In the genomic region with DNA sequence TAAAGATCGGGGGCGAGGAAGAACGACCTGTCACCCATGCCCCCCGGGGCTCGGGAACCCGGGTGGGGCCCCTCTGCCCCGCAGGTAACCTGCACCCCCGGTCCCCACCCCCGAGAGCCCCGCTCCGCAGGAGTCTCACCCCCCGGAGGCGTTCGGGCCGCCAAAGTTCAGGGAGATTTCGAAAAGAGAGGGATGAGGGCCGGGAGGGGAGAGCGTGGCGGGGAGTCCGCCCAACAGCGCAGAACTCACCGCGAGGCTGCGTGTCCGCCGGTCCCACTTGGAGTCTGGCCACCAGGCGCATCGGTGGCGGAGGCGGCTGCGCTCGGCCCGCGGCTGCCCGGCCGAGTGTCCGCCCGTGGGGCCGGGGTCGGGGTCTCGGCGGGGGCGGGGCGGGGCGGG, we compare ENCODE assay signal across 8 cellular contexts. TPM values are rescaled to one million over a fixed set of nuclear protein-coding genes. Genes with fewer than 3 reads are reported as not detected.
DNase-seq lines count a peak whose midpoint lies in the region; ATAC-seq and TF ChIP-seq lines count a peak whose summit lies in the region.

A gene (minus strand): TSS at position 347 of the 399 bp plus-strand sequence. CDS start 2,447 bp downstream, outside the sequence.

- H3K36me3 Mint-ChIP-seq in IgD-negative memory B cell = no peaks in the 10 kb centered on the region
- peaks cover 53% of the 10 kb centered on the region for H3K36me3 Mint-ChIP-seq in activated CD4-positive, alpha-beta memory T cell treated with anti-CD3 and anti-CD28 coated beads, Interleukin-2, amount 10 ng/mL, durations not matched to agents 7 days and 5 days (ENCODE audit: low read depth)

- POLR2A ChIA-PET in activated CD4-positive, alpha-beta memory T cell treated with anti-CD3 and anti-CD28 coated beads, Interleukin-2, amount 10 ng/mL, durations not matched to agents 7 days and 5 days (lab: Charles Lee) = interaction anchor here (0.7 to 18.3 kb wide), 17 partner anchors 8 to 325 kb away, joined by 3 to 864 read pairs (median 6); a partner anchor contains a TSS

- CTCF ChIA-PET in activated CD4-positive, alpha-beta memory T cell treated with anti-CD3 and anti-CD28 coated beads, Interleukin-2, amount 10 ng/mL, durations not matched to agents 7 days and 5 days (lab: Charles Lee) = interaction anchor here (1.3 to 6.1 kb wide), 5 partner anchors 9 to 54 kb away, joined by 4 to 59 read pairs (median 5); no protein-coding TSS in a partner anchor

- no peak for TF ChIP-seq CTCF in fibroblast of pulmonary artery (IDR thresholded peaks at IDR 0.05; ENCODE audit: low read length, missing control alignments)

- peak within 1 kb of the TSS; percentile 73 for H3K4me3 ChIP-seq in fibroblast of pulmonary artery (replicated peaks; ENCODE audit: low read depth, low read length)
- H3K4me3 ChIP-seq in neuron (ENCODE audit: low read length) = peak within 1 kb of the TSS; percentile 69

- peaks cover 4% of the 10 kb centered on the region for H3K27me3 Mint-ChIP-seq in IgD-negative memory B cell
- no peaks in the 10 kb centered on the region for H3K27me3 Mint-ChIP-seq in activated CD4-positive, alpha-beta memory T cell treated with anti-CD3 and anti-CD28 coated beads, Interleukin-2, amount 10 ng/mL, durations not matched to agents 7 days and 5 days

- peaks cover 10% of the 10 kb centered on the region for H3K4me1 ChIP-seq in neuron (ENCODE audit: insufficient read depth, low read length)

- peak within 1 kb of the TSS; percentile 85 to 98 (median 93) for H3K4me3 Mint-ChIP-seq in IgD-negative memory B cell
- H3K4me3 Mint-ChIP-seq in activated CD4-positive, alpha-beta memory T cell treated with anti-CD3 and anti-CD28 coated beads, Interleukin-2, amount 10 ng/mL, durations not matched to agents 7 days and 5 days = peak within 1 kb of the TSS; percentile 94

- H3K9me3 Mint-ChIP-seq in IgD-negative memory B cell = no peaks in the 10 kb centered on the region
- no peaks in the 10 kb centered on the region for H3K9me3 Mint-ChIP-seq in activated CD4-positive, alpha-beta memory T cell treated with anti-CD3 and anti-CD28 coated beads, Interleukin-2, amount 10 ng/mL, durations not matched to agents 7 days and 5 days

- DNase-seq in EH (ENCODE audit: low read depth) = peak; percentile 52
- no peak for DNase-seq in activated CD4-positive, alpha-beta memory T cell treated with anti-CD3 and anti-CD28 coated beads, Interleukin-2, amount 10 ng/mL, durations not matched to agents 7 days and 5 days
- DNase-seq in fibroblast of pulmonary artery (ENCODE audit: low read depth) = peak; percentile 44
- no peak for DNase-seq in midbrain (lab: John Stamatoyannopoulos, UW)
- no peak for DNase-seq in NCI-H524 treated with DMSO at 0.1 percent for 48 hours (lab: John Stamatoyannopoulos, UW)

- no peaks in the 10 kb centered on the region for H3K9me3 ChIP-seq in neuron (ENCODE audit: low read length)

- H3K27me3 ChIP-seq in neuron (ENCODE audit: insufficient read depth, low read length) = no peaks in the 10 kb centered on the region

- H3K4me1 Mint-ChIP-seq in IgD-negative memory B cell = peaks cover 22 to 38% (median 32%) of the 10 kb centered on the region in 3 donors
- H3K4me1 Mint-ChIP-seq in activated CD4-positive, alpha-beta memory T cell treated with anti-CD3 and anti-CD28 coated beads, Interleukin-2, amount 10 ng/mL, durations not matched to agents 7 days and 5 days = peaks cover 78% of the 10 kb centered on the region

- ATAC-seq in GM21360 (IDR thresholded peaks at IDR 0.05; ENCODE audit: unreplicated experiment) = peak; percentile 3

- peaks cover 24% of the 10 kb centered on the region for H3K36me3 ChIP-seq in neuron (ENCODE audit: insufficient read depth, low read length)

- peak within 1 kb of the TSS; percentile 97 for H2AFZ ChIP-seq in neuron (ENCODE audit: low read depth, low read length)

- peak within 1 kb of the TSS; percentile 58 to 95 (median 87) for H3K27ac Mint-ChIP-seq in IgD-negative memory B cell
- H3K27ac Mint-ChIP-seq in activated CD4-positive, alpha-beta memory T cell treated with anti-CD3 and anti-CD28 coated beads, Interleukin-2, amount 10 ng/mL, durations not matched to agents 7 days and 5 days = peak within 1 kb of the TSS; percentile 100

RNA-seq across cellular contexts. Expression of the gene that starts here (rescaled TPM):
- 3.9 TPM for polyA plus RNA-seq in IgD-negative memory B cell
- 100 to 1,000 TPM; 229 TPM for total RNA-seq in activated CD4-positive, alpha-beta memory T cell treated with anti-CD3 and anti-CD28 coated beads, Interleukin-2, amount 10 ng/mL, durations not matched to agents 7 days and 5 days

Comparison
In these comparisons a context has a peak if more than half of its experiments do, and no peak if none do; other contexts are left out.
1. DNase-seq: peak in EH (single experiment) and fibroblast of pulmonary artery (single experiment); none in activated CD4-positive, alpha-beta memory T cell treated with anti-CD3 and anti-CD28 coated beads, Interleukin-2, amount 10 ng/mL, durations not matched to agents 7 days and 5 days (single experiment), midbrain (single experiment) and NCI-H524 treated with DMSO at 0.1 percent for 48 hours (single experiment).